20 cellular contexts compared by ENCODE assay signal in genomic region chr10:78210548-78210947, GRCh38.
DNase-seq lines count a peak whose midpoint lies in the region; ATAC-seq, FAIRE-seq and TF ChIP-seq lines count a peak whose summit lies in the region.
"Had no signal": no experiment of that assay in that cellular context is flagged by ENCODE, and none has a peak within 500 bp of the region (broad histone marks: within the 10 kb centered on the region; RNA-seq: fewer than 3 reads in every experiment).

No MANE protein-coding gene starts in this region.

- no peak overlapping the region for H2AK5ac ChIP-seq in IMR-90 (ENCODE audit: low read depth, low read length)
- H2AK5ac ChIP-seq in trophoblast cell (ENCODE audit: low read length), result no peak overlapping the region

- FAIRE-seq in GM19239 (lab: Jason Lieb, UNC), result no peak
- FAIRE-seq: A549 had no signal

- H3K4me1 ChIP-seq in BLaER1 (peaks cover 77% of the 10 kb centered on the region), IMR-90 (ENCODE audit: control insufficient read depth, insufficient read depth, low read length) (peaks cover 7% of the 10 kb centered on the region), trophoblast cell (ENCODE audit: control insufficient read depth in 1 of 2, insufficient read depth in 2 of 2, low read length in 2 of 2) (peaks cover 2 to 13% of the 10 kb centered on the region in 2 experiments), Caco-2 (no peaks in the 10 kb centered on the region)
- H3K4me1 ChIP-seq: HAP-1, SJCRH30 had no signal

- no peak for TF ChIP-seq RAD21 in IMR-90 (IDR thresholded peaks at IDR 0.05; ENCODE audit: low read length)

- no peaks in the 10 kb centered on the region for H3K36me3 ChIP-seq in BLaER1
- H3K36me3 ChIP-seq in IMR-90 (ENCODE audit: control insufficient read depth, insufficient read depth, low read length), result no peaks in the 10 kb centered on the region
- no peaks in the 10 kb centered on the region for H3K36me3 ChIP-seq in trophoblast cell (ENCODE audit: control insufficient read depth in 1 of 2, insufficient read depth in 2 of 2, low read length in 2 of 2)
- no peaks in the 10 kb centered on the region for H3K36me3 ChIP-seq in Caco-2 (ENCODE audit: control insufficient read depth, insufficient read depth, low read length)
- H3K36me3 ChIP-seq: HAP-1, SJCRH30 had no signal

- POLR2A ChIA-PET in IMR-90 (lab: Charles Lee; ENCODE audit: unreplicated experiment), result no interaction called here
- POLR2A ChIA-PET in Caco-2 (lab: Charles Lee), result no interaction called here

- dilution Hi-C loops in IMR-90 (cut with HindIII; ENCODE audit: low sequenced_read_pairs, unreplicated experiment), result no loop called here

- H3K23ac ChIP-seq in IMR-90 (ENCODE audit: low read depth, low read length), result no peak overlapping the region
- no peak overlapping the region for H3K23ac ChIP-seq in trophoblast cell (ENCODE audit: low read length)

- H3K27ac Mint-ChIP-seq in activated T-helper 17 cell treated with anti-CD3 and anti-CD28 coated beads, Interleukin-2, amount 50 U/mL, for 72 hours, result no peak overlapping the region
- H3K27ac Mint-ChIP-seq in Caco-2 (ENCODE audit: unreplicated experiment), result no peak overlapping the region
- H3K27ac Mint-ChIP-seq: CD8-positive, alpha-beta T cell had no signal

- CTCF ChIA-PET in IMR-90 (lab: Yijun Ruan, JAX) (interaction anchor here (1.0 to 1.9 kb wide), 2 partner anchors 92 to 447 kb away, joined by 3 to 4 read pairs; no protein-coding TSS in a partner anchor), Caco-2 (lab: Charles Lee) (interaction anchor here (2.1 kb wide), 1 partner anchor 92 kb away, joined by 9 read pairs; no protein-coding TSS in a partner anchor)

- H3K27ac ChIP-seq in BLaER1 (no peak overlapping the region), IMR-90 (ENCODE audit: insufficient read depth, low read length) (no peak overlapping the region), trophoblast cell (ENCODE audit: low read depth, low read length) (no peak overlapping the region)
- H3K27ac ChIP-seq: RWPE1, SJCRH30 had no signal

- peaks cover 11% of the 10 kb centered on the region; the same call in 1 of the 2 replicates for H4K20me1 ChIP-seq in BLaER1
- H4K20me1 ChIP-seq in IMR-90 (ENCODE audit: insufficient read depth, low read length), result no peaks in the 10 kb centered on the region

- H2BK15ac ChIP-seq in IMR-90 (ENCODE audit: low read depth, low read length), result no peak overlapping the region

- ATAC-seq in IMR-90 (ENCODE audit: low read depth), result no peak
- peak; percentile 59 for ATAC-seq in activated T-helper 17 cell treated with anti-CD3 and anti-CD28 coated beads, Interleukin-2, amount 50 U/mL, for 72 hours (replicated peaks)
- ATAC-seq: CD8-positive, alpha-beta T cell had no signal

- no peaks in the 10 kb centered on the region for H3K36me3 Mint-ChIP-seq in activated T-helper 17 cell treated with anti-CD3 and anti-CD28 coated beads, Interleukin-2, amount 50 U/mL, for 72 hours (ENCODE audit: low read depth)
- H3K36me3 Mint-ChIP-seq in Caco-2 (ENCODE audit: insufficient read depth, unreplicated experiment), result no peaks in the 10 kb centered on the region
- H3K36me3 Mint-ChIP-seq: CD8-positive, alpha-beta T cell had no signal

- peak overlapping the region; percentile 21; the same call in 1 of the 2 replicates for H3K9ac ChIP-seq in BLaER1
- H3K9ac ChIP-seq in IMR-90 (ENCODE audit: low read depth, low read length), result no peak overlapping the region
- H3K9ac ChIP-seq in trophoblast cell (ENCODE audit: low read length), result no peak overlapping the region

- intact Hi-C loops in IMR-90 (cut with micrococcal nuclease), result loop anchor here (2.0 to 10.0 kb wide), 4 partner anchors 92 to 860 kb away; no protein-coding TSS in a partner anchor
- intact Hi-C loops in Caco-2 (cut with micrococcal nuclease; ENCODE audit: unreplicated experiment), result loop anchor here (2.0 to 5.0 kb wide), 2 partner anchors 764 to 862 kb away; no protein-coding TSS in a partner anchor

- H3K79me2 ChIP-seq in trophoblast cell (ENCODE audit: control insufficient read depth, insufficient read depth, low read length, poor library complexity), result no peaks in the 10 kb centered on the region

- H2BK5ac ChIP-seq in IMR-90 (ENCODE audit: low read depth, low read length, poor library complexity, severe bottlenecking) (no peak overlapping the region), trophoblast cell (ENCODE audit: low read depth, low read length, poor library complexity) (no peak overlapping the region)

- H3K4ac ChIP-seq in IMR-90 (ENCODE audit: low read depth, low read length) (no peak overlapping the region), trophoblast cell (ENCODE audit: low read depth, low read length) (no peak overlapping the region)

- H3K4me2 ChIP-seq in BLaER1 (peak overlapping the region; percentile 91), IMR-90 (ENCODE audit: low read depth, low read length) (no peak overlapping the region), trophoblast cell (ENCODE audit: low read length) (no peak overlapping the region)
- H3K4me2 ChIP-seq: A549 had no signal

- no peak for DNase-seq in IMR-90
- no peak for DNase-seq in trophoblast cell
- DNase-seq in GM19239 (ENCODE audit: insufficient read length, low spot score), result no peak
- DNase-seq in anterior cingulate cortex (lab: John Stamatoyannopoulos, UW), result no peak
- DNase-seq in Caco-2, result no peak
- no peak for DNase-seq in AG08396 (ENCODE audit: low spot score)
- DNase-seq: CD8-positive, alpha-beta T cell; DND-41; Kasumi-1; MV-4-11; NCI-H1436; NCI-H2029 treated with DMSO at 0.1 percent for 48 hours; NCI-H510A; NCI-H82; SJCRH30 had no signal

- peaks cover 13% of the 10 kb centered on the region for H3K27me3 Mint-ChIP-seq in activated T-helper 17 cell treated with anti-CD3 and anti-CD28 coated beads, Interleukin-2, amount 50 U/mL, for 72 hours
- H3K27me3 Mint-ChIP-seq in Caco-2 (ENCODE audit: insufficient read depth, unreplicated experiment), result no peaks in the 10 kb centered on the region

- H4K5ac ChIP-seq in IMR-90 (ENCODE audit: low read depth, low read length), result no peak overlapping the region

- H2BK120ac ChIP-seq in IMR-90 (ENCODE audit: low read depth, low read length) (peak overlapping the region; percentile 12; the same call in 1 of the 2 replicates), trophoblast cell (ENCODE audit: insufficient read depth, low read length, poor library complexity) (no peak overlapping the region)

- H3K79me1 ChIP-seq in IMR-90 (ENCODE audit: low read depth in 1 of 2, low read length in 2 of 2) (0 out of 4 replicates have a peak, but pooled peaks cover 0 to 3% of the 10 kb centered on the region in 2 experiments), trophoblast cell (ENCODE audit: low read length) (peaks cover 15% of the 10 kb centered on the region)

- H2BK12ac ChIP-seq in trophoblast cell (ENCODE audit: low read length), result peak overlapping the region; percentile 7

- no peak overlapping the region for H3K4me3 Mint-ChIP-seq in activated T-helper 17 cell treated with anti-CD3 and anti-CD28 coated beads, Interleukin-2, amount 50 U/mL, for 72 hours
- no peak overlapping the region for H3K4me3 Mint-ChIP-seq in Caco-2 (ENCODE audit: unreplicated experiment)
- H3K4me3 Mint-ChIP-seq: CD8-positive, alpha-beta T cell had no signal

- 100% methylated on average over 1 of the region's 5 CpGs; no CpG with 5 or more reads in 1 of the 2 experiments for WGBS in IMR-90 (ENCODE audit: extremely low coverage in 2 of 2, insufficient read length in 1 of 2), 2 experiments
- no CpG with 5 or more reads among the region's 5 CpGs for WGBS in trophoblast cell (ENCODE audit: extremely low coverage, insufficient coverage, insufficient read length)

- H3K9me3 ChIP-seq in BLaER1 (no peaks in the 10 kb centered on the region), IMR-90 (ENCODE audit: control insufficient read depth, insufficient read depth, low read length) (no peaks in the 10 kb centered on the region), trophoblast cell (ENCODE audit: insufficient read depth, low read depth, low read length) (no peaks in the 10 kb centered on the region), Caco-2 (no peaks in the 10 kb centered on the region)
- H3K9me3 ChIP-seq: A549, HAP-1, SJCRH30 had no signal

- H3K27me3 ChIP-seq in BLaER1 (no peaks in the 10 kb centered on the region), IMR-90 (ENCODE audit: control insufficient read depth, insufficient read depth, low read length) (peaks cover 3% of the 10 kb centered on the region; the same call in 1 of the 2 replicates), trophoblast cell (ENCODE audit: insufficient read depth, low read length) (no peaks in the 10 kb centered on the region), Caco-2 (replicated peaks; ENCODE audit: control insufficient read depth, insufficient read depth, low read length) (no peaks in the 10 kb centered on the region; the same call in 1 of the 2 replicates)

- no peak overlapping the region for H3K4me3 ChIP-seq in BLaER1
- no peak overlapping the region for H3K4me3 ChIP-seq in IMR-90 (ENCODE audit: insufficient read depth, low read depth, low read length)
- H3K4me3 ChIP-seq in trophoblast cell (ENCODE audit: low read depth, low read length), result no peak overlapping the region
- H3K4me3 ChIP-seq in Caco-2 (ENCODE audit: low read depth, low read length), result no peak overlapping the region
- H3K4me3 ChIP-seq: A549, HAP-1, SJCRH30 had no signal

- no peak overlapping the region for H2AK9ac ChIP-seq in IMR-90 (replicated peaks; ENCODE audit: low read depth, low read length, poor library complexity)

- H2AFZ ChIP-seq in IMR-90 (replicated peaks; ENCODE audit: low read length, poor library complexity), result no peak overlapping the region
- H2AFZ ChIP-seq in trophoblast cell (ENCODE audit: insufficient read depth, low read length, poor library complexity), result no peak overlapping the region

- H3K18ac ChIP-seq in IMR-90 (ENCODE audit: low read depth, low read length) (no peak overlapping the region), trophoblast cell (ENCODE audit: low read length) (no peak overlapping the region)

- no peak overlapping the region for H4K8ac ChIP-seq in IMR-90 (ENCODE audit: low read depth in 2 of 2, low read length in 2 of 2)
- H4K8ac ChIP-seq in trophoblast cell (ENCODE audit: low read depth, low read length), result no peak overlapping the region

- H4K91ac ChIP-seq in IMR-90 (ENCODE audit: insufficient read depth, low read depth, low read length), result no peak overlapping the region
- H4K91ac ChIP-seq in trophoblast cell (ENCODE audit: low read depth, low read length), result peak overlapping the region; percentile 74

- no peak overlapping the region for H4K12ac ChIP-seq in trophoblast cell (ENCODE audit: low read depth, low read length)

- TF ChIP-seq CTCF in IMR-90 (conservative IDR thresholded peaks at IDR 0.05; ENCODE audit: low read depth, low read length) (no peak), Caco-2 (IDR thresholded peaks at IDR 0.05; ENCODE audit: insufficient read depth in 1 of 2, low read depth in 1 of 2, low read length in 1 of 2, severe bottlenecking in 1 of 2, unreplicated experiment in 1 of 2) (no peak)

- in situ Hi-C loops in IMR-90 (cut with MboI; ENCODE audit: low sequenced_read_pairs), result no loop called here

- peaks cover 3% of the 10 kb centered on the region for H3K9me1 ChIP-seq in IMR-90 (ENCODE audit: insufficient read depth, low read length)

- no peak overlapping the region for H3K56ac ChIP-seq in IMR-90 (ENCODE audit: extremely low read depth, insufficient read depth, low read length)

- no peaks in the 10 kb centered on the region for H3K4me1 Mint-ChIP-seq in activated T-helper 17 cell treated with anti-CD3 and anti-CD28 coated beads, Interleukin-2, amount 50 U/mL, for 72 hours
- no peaks in the 10 kb centered on the region for H3K4me1 Mint-ChIP-seq in Caco-2 (ENCODE audit: low read depth, unreplicated experiment)

- H2BK20ac ChIP-seq in IMR-90 (ENCODE audit: low read depth, low read length), result no peak overlapping the region

- BruUV-seq in IMR-90 (replicated peaks; lab: Mats Ljungman, UMichigan) (no TSS peak), Caco-2 (replicated peaks; lab: Mats Ljungman, UMichigan) (no TSS peak)

- H3K9me3 Mint-ChIP-seq in activated T-helper 17 cell treated with anti-CD3 and anti-CD28 coated beads, Interleukin-2, amount 50 U/mL, for 72 hours, result no peaks in the 10 kb centered on the region
- no peaks in the 10 kb centered on the region for H3K9me3 Mint-ChIP-seq in Caco-2 (ENCODE audit: unreplicated experiment)
- H3K9me3 Mint-ChIP-seq: CD8-positive, alpha-beta T cell had no signal

- H3K14ac ChIP-seq in IMR-90 (replicated peaks; ENCODE audit: low read depth, low read length) (no peak overlapping the region), trophoblast cell (ENCODE audit: low read length) (no peak overlapping the region)

- no peak for TF ChIP-seq POLR2A in IMR-90 (IDR thresholded peaks at IDR 0.05; ENCODE audit: low read depth, low read length)
